Comparison of ENCODE assay signal across 9 cellular contexts in the genomic region with DNA sequence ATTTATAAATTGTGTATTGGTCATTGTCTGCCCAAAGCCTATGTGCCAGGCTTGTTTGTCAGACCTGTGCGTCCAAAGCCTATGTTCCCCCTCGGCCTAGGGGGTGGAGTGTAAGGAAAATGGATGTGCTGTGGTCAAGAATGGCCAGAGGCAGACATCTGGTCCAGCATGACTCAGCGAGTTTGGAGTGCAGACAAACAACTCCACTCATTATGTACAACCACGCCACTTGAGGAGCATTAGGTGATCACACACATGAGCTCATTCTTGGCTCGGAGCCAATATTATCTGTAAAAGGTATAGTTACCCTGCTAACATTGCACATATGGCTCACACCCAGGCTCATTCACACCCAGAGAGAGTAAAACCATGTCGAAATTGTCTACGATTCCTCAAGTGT.
DNase-seq lines count a peak whose midpoint lies in the region; ATAC-seq, FAIRE-seq and TF ChIP-seq lines count a peak whose summit lies in the region.
"Had no signal": no experiment of that assay in that cellular context is flagged by ENCODE, and none has a peak within 500 bp of the region (broad histone marks: within the 10 kb centered on the region; RNA-seq: fewer than 3 reads in every experiment).

No MANE protein-coding gene starts in this region.

- H3K9me3 ChIP-seq in prostate gland, result no peaks in the 10 kb centered on the region

- no peaks in the 10 kb centered on the region for H3K36me3 ChIP-seq in prostate gland

- H3K27ac ChIP-seq in prostate gland, result no peak overlapping the region

- peak; percentile 45 for FAIRE-seq in RCC 7860 (lab: Jason Lieb, UNC)

- ATAC-seq in GM18498 (IDR thresholded peaks at IDR 0.05; ENCODE audit: unreplicated experiment), result no peak
- ATAC-seq in GM21529 (IDR thresholded peaks at IDR 0.05; ENCODE audit: unreplicated experiment), result no peak
- ATAC-seq in Right ventricle myocardium inferior, result no peak
- ATAC-seq: Panc1 had no signal

- no peaks in the 10 kb centered on the region for H3K4me1 ChIP-seq in prostate gland (replicated peaks)

- intact Hi-C loops in Right ventricle myocardium inferior (cut with DNase I) (no loop called here), prostate gland (cut with DNase I) (no loop called here)

- TF ChIP-seq POLR2A in prostate gland (IDR thresholded peaks at IDR 0.05), result no peak

- DNase-seq in COR-L47 (lab: John Stamatoyannopoulos, UW), result peak; percentile 93
- peak; percentile 13 for DNase-seq in NAMALWA (ENCODE audit: low spot score)
- peak; percentile 80 for DNase-seq in RCC 7860 (ENCODE audit: low spot score)
- DNase-seq in foreskin melanocyte, result peak; percentile 5
- no peak for DNase-seq in Right ventricle myocardium inferior (ENCODE audit: missing footprints)
- no peak for DNase-seq in prostate gland (ENCODE audit: low spot score)

- H3K27me3 ChIP-seq in prostate gland (replicated peaks; ENCODE audit: insufficient read depth), result no peaks in the 10 kb centered on the region

- no peak for TF ChIP-seq CTCF in prostate gland (IDR thresholded peaks at IDR 0.05)

- 76% methylated on average over 7 of the region's 7 CpGs for WGBS in prostate gland

- no peak overlapping the region for H3K4me3 ChIP-seq in prostate gland

Comparison
In these comparisons a context has a peak if more than half of its experiments do, and no peak if none do; other contexts are left out.
1. DNase-seq: peak in COR-L47 (single experiment), NAMALWA (single experiment), RCC 7860 (single experiment) and foreskin melanocyte (single experiment); none in Right ventricle myocardium inferior (single experiment) and prostate gland (single experiment).